In the genomic region with DNA sequence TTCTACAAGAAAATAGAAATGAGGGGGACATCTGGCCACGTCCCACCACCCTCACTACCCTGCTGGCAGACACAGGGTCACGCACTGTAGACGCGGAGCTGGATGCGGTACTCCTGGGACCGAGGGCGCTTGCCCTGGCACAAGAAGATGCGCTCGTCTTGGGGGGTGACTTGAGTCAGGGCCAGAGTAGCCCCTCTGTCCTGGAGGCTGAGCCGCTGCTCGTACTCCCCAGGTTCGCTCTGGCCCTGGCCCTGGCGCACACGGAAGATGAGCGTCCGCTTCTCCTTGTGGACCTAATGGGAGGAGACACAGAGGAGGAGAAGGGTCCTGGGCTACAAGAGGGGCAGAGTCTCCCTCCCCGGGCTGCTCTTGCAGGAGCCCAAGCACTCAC, we compare ENCODE assay signal across 10 cellular contexts. TPM values are rescaled to one million over a fixed set of nuclear protein-coding genes. Genes with fewer than 3 reads are reported as not detected.
DNase-seq lines count a peak whose midpoint lies in the region; ATAC-seq and TF ChIP-seq lines count a peak whose summit lies in the region.
"Had no signal": no experiment of that assay in that cellular context is flagged by ENCODE, and none has a peak within 500 bp of the region (broad histone marks: within the 10 kb centered on the region; RNA-seq: fewer than 3 reads in every experiment).

No MANE protein-coding gene starts in this region.

- in situ Hi-C loops in mammary epithelial cell (cut with MboI; ENCODE audit: low sequenced_read_pairs in 2 of 2) = no loop called here

- TF ChIP-seq POLR2A in heart left ventricle (IDR thresholded peaks at IDR 0.05) (no peak), uterus (IDR thresholded peaks at IDR 0.05) (no peak)

- CTCF ChIA-PET in mammary epithelial cell (lab: Charles Lee; ENCODE audit: low non-redundant PET) = interaction anchor here (0.5 to 0.6 kb wide), 2 partner anchors 48 to 109 kb away, joined by 3 to 10 read pairs; a partner anchor contains a TSS

- H3K79me2 ChIP-seq in mammary epithelial cell (ENCODE audit: insufficient read depth, low read length) = no peaks in the 10 kb centered on the region

- H3K9me3 ChIP-seq in heart left ventricle = no peaks in the 10 kb centered on the region
- H3K9me3 ChIP-seq in mammary epithelial cell (replicated peaks; ENCODE audit: insufficient read depth, low read length) = no peaks in the 10 kb centered on the region
- H3K9me3 ChIP-seq in muscle layer of duodenum (ENCODE audit: control insufficient read depth in 1 of 2, low read length in 2 of 2) = no peaks in the 10 kb centered on the region
- no peaks in the 10 kb centered on the region for H3K9me3 ChIP-seq in uterus
- no peaks in the 10 kb centered on the region for H3K9me3 ChIP-seq in BE2C

- H3K4me3 ChIP-seq in heart left ventricle = peak overlapping the region in 11 of 12 donors; percentile 6 to 86 (median 74)
- peak overlapping the region in 1 of 3 experiments; percentile 18 for H3K4me3 ChIP-seq in mammary epithelial cell (replicated peaks in 1 of 3; ENCODE audit: insufficient read depth in 1 of 3, low read depth in 2 of 3, low read length in 3 of 3)
- H3K4me3 ChIP-seq in muscle layer of duodenum (ENCODE audit: low read depth in 1 of 2, low read length in 2 of 2) = peak overlapping the region; percentile 74 to 83
- peak overlapping the region in 1 of 2 donors; percentile 67 for H3K4me3 ChIP-seq in uterus
- no peak overlapping the region for H3K4me3 ChIP-seq in BE2C (ENCODE audit: low read depth, low read length)

- WGBS in heart left ventricle, 4 donors = 71 to 85% (median 77%) methylated on average over 13 to 17 of the region's 17 CpGs
- WGBS in mammary epithelial cell (ENCODE audit: low coverage, missing lambda C conversion rate) = 53% methylated on average over 3 of the region's 17 CpGs

- H3K27me3 ChIP-seq in heart left ventricle = peaks cover 0 to 33% (median 0%) of the 10 kb centered on the region in 9 donors
- H3K27me3 ChIP-seq in mammary epithelial cell (ENCODE audit: insufficient read depth, low read length) = no peaks in the 10 kb centered on the region
- H3K27me3 ChIP-seq in muscle layer of duodenum (ENCODE audit: low read depth, low read length) = peaks cover 17% of the 10 kb centered on the region
- H3K27me3 ChIP-seq in uterus = no peaks in the 10 kb centered on the region
- H3K27me3 ChIP-seq in BE2C = no peaks in the 10 kb centered on the region

- ATAC-seq in heart left ventricle (no peak), Right ventricle myocardium inferior (no peak), HG02852 (IDR thresholded peaks at IDR 0.05; ENCODE audit: unreplicated experiment) (no peak)

- no peak for TF ChIP-seq CTCF in heart left ventricle (IDR thresholded peaks at IDR 0.05)
- no peak for TF ChIP-seq CTCF in mammary epithelial cell (conservative IDR thresholded peaks at IDR 0.05 in 1 of 2, IDR thresholded peaks at IDR 0.05 in 1 of 2; ENCODE audit: extremely low read depth in 1 of 2, insufficient read depth in 1 of 2, low read depth in 1 of 2, low read length in 2 of 2)
- TF ChIP-seq CTCF in uterus (IDR thresholded peaks at IDR 0.05) = no peak
- no peak for TF ChIP-seq CTCF in BE2C (IDR thresholded peaks at IDR 0.05; ENCODE audit: low read depth, low read length)

- intact Hi-C loops in heart left ventricle (cut with DNase I) = loop anchor here in 3 of 10 donors (5.0 to 10.0 kb wide), 3 partner anchors 167 to 212 kb away; a partner anchor contains a TSS
- intact Hi-C loops in Right ventricle myocardium inferior (cut with DNase I) = no loop called here
- intact Hi-C loops in mammary epithelial cell (cut with micrococcal nuclease) = loop anchor here (5.0 kb wide), 1 partner anchor 402 kb away; no protein-coding TSS in a partner anchor
- intact Hi-C loops in uterus (cut with DNase I; ENCODE audit: low total_unique reads) = no loop called here

- peaks cover 0 to 60% (median 38%) of the 10 kb centered on the region in 12 donors for H3K4me1 ChIP-seq in heart left ventricle
- H3K4me1 ChIP-seq in mammary epithelial cell (ENCODE audit: insufficient read depth, low read length) = peaks cover 69% of the 10 kb centered on the region
- peaks cover 9 to 46% of the 10 kb centered on the region in 2 donors for H3K4me1 ChIP-seq in muscle layer of duodenum (ENCODE audit: control insufficient read depth in 1 of 2, insufficient read depth in 2 of 2, low read length in 2 of 2)
- no peaks in the 10 kb centered on the region for H3K4me1 ChIP-seq in uterus
- peaks cover 16% of the 10 kb centered on the region for H3K4me1 ChIP-seq in BE2C

- no peak overlapping the region for H3K9ac ChIP-seq in mammary epithelial cell (ENCODE audit: insufficient read depth, low read length)

- H2AFZ ChIP-seq in mammary epithelial cell (ENCODE audit: low read depth, low read length) = peak overlapping the region; percentile 71

- H3K27ac ChIP-seq in heart left ventricle (peak overlapping the region in 11 of 12 donors; percentile 86 to 99 (median 95)), mammary epithelial cell (ENCODE audit: insufficient read depth, low read depth, low read length) (no peak overlapping the region), muscle layer of duodenum (ENCODE audit: low read length) (no peak overlapping the region), uterus (peak overlapping the region; percentile 93 to 94)

- H3K36me3 ChIP-seq in heart left ventricle (peaks cover 0 to 53% (median 33%) of the 10 kb centered on the region in 9 donors), mammary epithelial cell (ENCODE audit: insufficient read depth, low read length) (peaks cover 3% of the 10 kb centered on the region), muscle layer of duodenum (ENCODE audit: control insufficient read depth in 1 of 2, insufficient read depth in 2 of 2, low read length in 2 of 2) (peaks cover 5 to 42% of the 10 kb centered on the region in 2 donors), uterus (no peaks in the 10 kb centered on the region), BE2C (peaks cover 4% of the 10 kb centered on the region; the same call in 1 of the 2 replicates)

- peak overlapping the region; percentile 96 for H3K4me2 ChIP-seq in mammary epithelial cell (ENCODE audit: insufficient read depth, low read depth, low read length)

- DNase-seq in heart left ventricle (no peak), Right ventricle myocardium inferior (ENCODE audit: missing footprints) (no peak), mammary epithelial cell (no peak), uterus (no peak), NCI-H1930 (lab: John Stamatoyannopoulos, UW) (no peak), BE2C (no peak)
- DNase-seq: activated effector memory CD4-positive, alpha-beta T cell treated with Interleukin-2 at 50 U/mL for 16 hours had no signal

- dilution Hi-C loops in mammary epithelial cell (cut with HindIII; ENCODE audit: low sequenced_read_pairs) = no loop called here

- H4K20me1 ChIP-seq in mammary epithelial cell (ENCODE audit: insufficient read depth, low read length) = no peaks in the 10 kb centered on the region

- BruUV-seq in mammary epithelial cell (replicated peaks; lab: Mats Ljungman, UMichigan) = no TSS peak

RNA-seq across cellular contexts. Expression of a gene that starts 2.2 kb away (rescaled TPM):
- total RNA-seq in heart left ventricle (100 to 1,000 TPM in 6 of 9 donors, 10 to 100 TPM in 3; 46.7 to 380 (median 110) TPM), Right ventricle myocardium inferior (68.7 TPM), mammary epithelial cell (100 to 1,000 TPM in 1 of 2 donors, 10 to 100 TPM in 1; 47.2 to 409 TPM), uterus (100 to 1,000 TPM; 228 to 564 (median 354) TPM)
- polyA plus RNA-seq in heart left ventricle (100 to 1,000 TPM in 1 of 2 donors, 10 to 100 TPM in 1; 31.9 to 108 TPM), mammary epithelial cell (75.0 TPM)
- polyA minus RNA-seq in mammary epithelial cell = 36.1 TPM
- polyA plus RNA-seq in BE2C (2012; ENCODE audit: insufficient read depth, insufficient read length, low read depth) = 26.8 TPM

RNA-seq across cellular contexts. Expression of a gene that starts 19.6 kb away (rescaled TPM):
- 10 to 100 TPM in 8 of 9 donors, 1 to 10 TPM in 1; 8.1 to 22.4 (median 11.8) TPM for total RNA-seq in heart left ventricle
- polyA plus RNA-seq in heart left ventricle = 10 to 100 TPM in 1 of 2 donors, 1 to 10 TPM in 1; 6.2 to 17.6 TPM
- total RNA-seq in Right ventricle myocardium inferior = 13.1 TPM
- total RNA-seq in mammary epithelial cell = 10 to 100 TPM in 1 of 2 donors, 1 to 10 TPM in 1; 3.7 to 34.4 TPM
- polyA plus RNA-seq in mammary epithelial cell = 39.1 TPM
- 66.6 TPM for polyA minus RNA-seq in mammary epithelial cell
- 10 to 100 TPM in 1 of 4 donors, 1 to 10 TPM in 3; 3.3 to 23.1 (median 6.8) TPM for total RNA-seq in uterus
- 48.0 TPM for polyA plus RNA-seq in BE2C (2012; ENCODE audit: insufficient read depth, insufficient read length, low read depth)

RNA-seq across cellular contexts. Expression of a gene that starts 25.9 kb away (rescaled TPM):
- total RNA-seq in heart left ventricle = 10 to 100 TPM; 12.9 to 47.1 (median 19.8) TPM
- 10 to 100 TPM; 20.0 to 23.9 TPM for polyA plus RNA-seq in heart left ventricle
- total RNA-seq in Right ventricle myocardium inferior = 17.5 TPM
- under 1 TPM in 1 of 2 donors, not detected in 1; 0.50 TPM for total RNA-seq in mammary epithelial cell
- 0.07 TPM for polyA plus RNA-seq in mammary epithelial cell
- not detected for polyA minus RNA-seq in mammary epithelial cell
- total RNA-seq in uterus = 10 to 100 TPM in 3 of 4 donors, 1 to 10 TPM in 1; 6.5 to 40.2 (median 35.7) TPM
- polyA plus RNA-seq in BE2C (2012; ENCODE audit: insufficient read depth, insufficient read length, low read depth) = 1.1 TPM

RNA-seq across cellular contexts. Expression of a gene that starts 31.8 kb away (rescaled TPM):
- total RNA-seq in heart left ventricle = not detected
- under 1 TPM in 1 of 2 donors, not detected in 1; 0.04 TPM for polyA plus RNA-seq in heart left ventricle
- total RNA-seq in Right ventricle myocardium inferior = not detected
- not detected for total RNA-seq in mammary epithelial cell
- not detected for polyA plus RNA-seq in mammary epithelial cell
- polyA minus RNA-seq in mammary epithelial cell = not detected
- total RNA-seq in uterus = under 1 TPM in 2 of 4 donors, not detected in 2; 0.07 to 0.26 TPM
- not detected for polyA plus RNA-seq in BE2C (2012; ENCODE audit: insufficient read depth, insufficient read length, low read depth)
- total RNA-seq: liver had no signal
- polyA plus RNA-seq: liver had no signal

Comparison
In these comparisons a context has a peak if more than half of its experiments do, and no peak if none do; other contexts are left out.
1. H3K27ac ChIP-seq: peak in heart left ventricle (11 of 12) and uterus (2 of 2); none in mammary epithelial cell (single experiment) and muscle layer of duodenum (single experiment).
2. RNA of a gene that starts 25.9 kb away (total RNA-seq): 6.5 to 40.2 TPM in uterus, 12.9 to 47.1 TPM in heart left ventricle and 17.5 TPM in Right ventricle myocardium inferior (single experiment); 0.50 TPM in mammary epithelial cell; every median in the first group is over 4 times any median in the second.